In the genomic region with DNA sequence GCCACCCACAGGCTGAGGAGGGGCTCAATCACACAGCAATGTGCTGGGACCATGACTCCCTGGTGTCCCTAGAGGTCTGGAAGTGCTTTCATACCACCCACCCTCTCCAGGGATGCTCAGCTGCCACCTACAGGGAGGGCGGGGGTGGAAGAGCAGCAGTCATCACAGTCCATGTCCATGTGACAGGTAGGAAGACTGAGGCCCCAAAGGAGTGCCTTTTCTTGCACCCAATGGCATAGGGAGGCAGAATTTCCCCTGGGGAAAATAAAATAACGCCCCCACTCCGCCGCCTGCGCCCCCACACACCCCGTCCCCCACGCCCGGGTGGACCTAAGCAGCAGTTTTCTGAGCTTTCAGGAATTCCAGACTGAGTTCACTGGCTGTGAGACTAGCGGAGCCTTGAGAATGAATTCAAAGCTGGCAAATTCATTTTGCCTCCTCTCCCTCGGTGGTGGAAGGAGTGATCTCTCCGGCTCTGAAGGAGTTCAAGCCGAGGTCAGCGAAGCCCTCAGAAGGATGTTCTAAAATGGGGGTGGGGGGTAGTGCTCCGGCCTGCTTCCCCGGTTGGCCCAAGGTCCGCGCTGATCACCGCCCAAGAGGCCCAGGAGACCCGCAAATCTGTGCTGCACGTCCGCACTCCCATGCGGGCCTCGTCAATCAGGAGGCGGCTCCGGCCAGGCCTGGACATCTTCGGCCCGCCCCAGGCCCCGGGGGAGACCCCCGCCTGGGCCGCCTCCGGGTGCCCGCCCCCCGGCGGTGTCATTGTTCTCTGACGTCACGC, we compare ENCODE assay signal across 8 cellular contexts. TPM values are rescaled to one million over a fixed set of nuclear protein-coding genes. Genes with fewer than 3 reads are reported as not detected.
DNase-seq lines count a peak whose midpoint lies in the region; ATAC-seq and TF ChIP-seq lines count a peak whose summit lies in the region.

No MANE protein-coding gene starts in this region.

- intact Hi-C loops in head of caudate nucleus (cut with DNase I) = loop anchor here (10.0 kb wide), 2 partner anchors 202 to 292 kb away; no protein-coding TSS in a partner anchor

- H3K4me1 Mint-ChIP-seq in IgD-negative memory B cell = peaks cover 5 to 14% (median 7%) of the 10 kb centered on the region in 3 donors
- peaks cover 58% of the 10 kb centered on the region for H3K4me1 Mint-ChIP-seq in activated CD4-positive, alpha-beta memory T cell treated with anti-CD3 and anti-CD28 coated beads, Interleukin-2, amount 10 ng/mL, durations not matched to agents 7 days and 5 days
- peaks cover 23% of the 10 kb centered on the region for H3K4me1 Mint-ChIP-seq in progenitor cell of endocrine pancreas (ENCODE audit: low read depth)

- H3K27me3 Mint-ChIP-seq in IgD-negative memory B cell (peaks cover 15% of the 10 kb centered on the region), progenitor cell of endocrine pancreas (peaks cover 4% of the 10 kb centered on the region)
- peaks cover 9% of the 10 kb centered on the region for H3K27me3 Mint-ChIP-seq in activated CD4-positive, alpha-beta memory T cell treated with anti-CD3 and anti-CD28 coated beads, Interleukin-2, amount 10 ng/mL, durations not matched to agents 7 days and 5 days

- ATAC-seq in GM21717 (IDR thresholded peaks at IDR 0.05; ENCODE audit: unreplicated experiment) (no peak), HG03280 (IDR thresholded peaks at IDR 0.05; ENCODE audit: unreplicated experiment) (no peak)

- CTCF ChIA-PET in activated CD4-positive, alpha-beta memory T cell treated with anti-CD3 and anti-CD28 coated beads, Interleukin-2, amount 10 ng/mL, durations not matched to agents 7 days and 5 days (lab: Charles Lee) = interaction anchor here (0.7 to 1.7 kb wide), 5 partner anchors 18 to 215 kb away, joined by 3 read pairs; no protein-coding TSS in a partner anchor

- peak; percentile 53 for TF ChIP-seq CTCF in progenitor cell of endocrine pancreas (IDR thresholded peaks at IDR 0.05; ENCODE audit: unreplicated experiment)

- POLR2A ChIA-PET in activated CD4-positive, alpha-beta memory T cell treated with anti-CD3 and anti-CD28 coated beads, Interleukin-2, amount 10 ng/mL, durations not matched to agents 7 days and 5 days (lab: Charles Lee) = interaction anchor here (0.8 to 3.2 kb wide), 5 partner anchors 16 to 128 kb away, joined by 3 to 10 read pairs (median 4); no protein-coding TSS in a partner anchor

- peak; percentile 55 for DNase-seq in NCI-H1436 (lab: John Stamatoyannopoulos, UW)
- DNase-seq in NCI-H1436 treated with DMSO at 0.1 percent for 48 hours (lab: John Stamatoyannopoulos, UW) = no peak
- DNase-seq in activated CD4-positive, alpha-beta memory T cell treated with anti-CD3 and anti-CD28 coated beads, Interleukin-2, amount 10 ng/mL, durations not matched to agents 7 days and 5 days = no peak
- peak in 39 of 42 donors; percentile 24 to 88 (median 59) for DNase-seq in head of caudate nucleus
- no peak for DNase-seq in progenitor cell of endocrine pancreas (ENCODE audit: low spot score, unreplicated experiment)

- no peaks in the 10 kb centered on the region for H3K9me3 Mint-ChIP-seq in IgD-negative memory B cell
- no peaks in the 10 kb centered on the region for H3K9me3 Mint-ChIP-seq in activated CD4-positive, alpha-beta memory T cell treated with anti-CD3 and anti-CD28 coated beads, Interleukin-2, amount 10 ng/mL, durations not matched to agents 7 days and 5 days
- no peaks in the 10 kb centered on the region for H3K9me3 Mint-ChIP-seq in progenitor cell of endocrine pancreas (ENCODE audit: low read depth)

- H3K27ac Mint-ChIP-seq in IgD-negative memory B cell = peak overlapping the region in 1 of 3 donors; percentile 64
- no peak overlapping the region for H3K27ac Mint-ChIP-seq in activated CD4-positive, alpha-beta memory T cell treated with anti-CD3 and anti-CD28 coated beads, Interleukin-2, amount 10 ng/mL, durations not matched to agents 7 days and 5 days
- peak overlapping the region; percentile 91 for H3K27ac Mint-ChIP-seq in progenitor cell of endocrine pancreas

- peak overlapping the region; percentile 75 to 93 (median 87) for H3K4me3 Mint-ChIP-seq in IgD-negative memory B cell
- H3K4me3 Mint-ChIP-seq in activated CD4-positive, alpha-beta memory T cell treated with anti-CD3 and anti-CD28 coated beads, Interleukin-2, amount 10 ng/mL, durations not matched to agents 7 days and 5 days = peak overlapping the region; percentile 64
- peak overlapping the region; percentile 71 for H3K4me3 Mint-ChIP-seq in progenitor cell of endocrine pancreas (ENCODE audit: low read depth)

- H3K36me3 Mint-ChIP-seq in IgD-negative memory B cell (no peaks in the 10 kb centered on the region), progenitor cell of endocrine pancreas (ENCODE audit: insufficient read depth) (no peaks in the 10 kb centered on the region)
- no peaks in the 10 kb centered on the region for H3K36me3 Mint-ChIP-seq in activated CD4-positive, alpha-beta memory T cell treated with anti-CD3 and anti-CD28 coated beads, Interleukin-2, amount 10 ng/mL, durations not matched to agents 7 days and 5 days (ENCODE audit: low read depth)

RNA-seq across cellular contexts. Expression of a gene that starts 2.1 kb away (rescaled TPM):
- 4.6 TPM for polyA plus RNA-seq in IgD-negative memory B cell
- 10 to 100 TPM; 46.9 to 47.0 TPM for total RNA-seq in activated CD4-positive, alpha-beta memory T cell treated with anti-CD3 and anti-CD28 coated beads, Interleukin-2, amount 10 ng/mL, durations not matched to agents 7 days and 5 days
- total RNA-seq in progenitor cell of endocrine pancreas = 81.6 and 85.2 TPM in 2 replicates

Comparison
In these comparisons a context has a peak if more than half of its experiments do, and no peak if none do; other contexts are left out.
1. DNase-seq: peak in NCI-H1436 (single experiment) and head of caudate nucleus (39 of 42); none in NCI-H1436 treated with DMSO at 0.1 percent for 48 hours (single experiment), activated CD4-positive, alpha-beta memory T cell treated with anti-CD3 and anti-CD28 coated beads, Interleukin-2, amount 10 ng/mL, durations not matched to agents 7 days and 5 days (single experiment) and progenitor cell of endocrine pancreas (single experiment).
2. Peak in every context shown above with its lines, with median percentiles within 50 percentile points of each other: H3K4me3 Mint-ChIP-seq.